In the genomic region with DNA sequence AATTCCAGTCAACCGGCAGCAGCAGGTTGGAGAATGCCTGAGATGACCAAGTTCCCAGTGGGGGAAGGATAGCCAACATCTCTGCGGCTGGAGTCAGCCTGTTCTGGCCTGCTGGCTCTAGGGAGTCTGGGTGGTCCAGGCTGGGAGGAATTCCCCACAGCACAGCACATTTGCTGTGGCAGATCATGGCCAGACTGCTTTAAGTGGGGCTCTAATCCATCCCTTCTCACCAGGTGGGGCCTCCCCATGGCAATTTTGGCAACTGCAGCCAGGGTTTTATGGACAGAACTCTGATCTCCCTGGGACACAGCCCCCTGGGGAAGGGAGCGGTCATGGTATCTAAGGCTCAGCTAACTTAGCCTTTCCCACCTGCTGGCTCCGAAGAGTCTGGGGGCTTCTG, we compare ENCODE assay signal across 24 cellular contexts.
"Had no signal": no experiment of that assay in that cellular context is flagged by ENCODE, and none has a peak within 500 bp of the region (broad histone marks: within the 10 kb centered on the region; RNA-seq: fewer than 3 reads in every experiment).

No MANE protein-coding gene starts in this region.

- H3K4me2 ChIP-seq: KMS-11, SK-N-SH had no signal

- ATAC-seq: K562 had no signal

- H3K27ac ChIP-seq: HL-60, KMS-11 had no signal

- FAIRE-seq: HTR-8/SVneo, K562, RCC 7860 had no signal

- DNase-seq: Kasumi-1, MM.1S, NCI-H1092 treated with DMSO at 0.1 percent for 48 hours, NCI-H1436, NCI-H187, NCI-H2029, NCI-H2081 treated with DMSO at 0.1 percent for 48 hours, NCI-H2171, NCI-H226, NCI-H446, NCI-H510A, NCI-H524 treated with DMSO at 0.1 percent for 48 hours, NCI-H69, NCI-H774, Right ventricle myocardium superior, RPMI8226, SIG-M5, SK-N-SH, SW 1271 had no signal

- H3K9ac ChIP-seq: KMS-11, SK-N-SH had no signal

- H3K9me3 ChIP-seq: SK-N-SH had no signal

- H3K4me3 ChIP-seq: K562 had no signal
